In genomic region chr9:21294325-21294724, GRCh38 we compare ENCODE assay signal across 11 cellular contexts. TPM values are rescaled to one million over a fixed set of nuclear protein-coding genes. Genes with fewer than 3 reads are reported as not detected.
DNase-seq lines count a peak whose midpoint lies in the region; ATAC-seq, FAIRE-seq and TF ChIP-seq lines count a peak whose summit lies in the region.
"Had no signal": no experiment of that assay in that cellular context is flagged by ENCODE, and none has a peak within 500 bp of the region (broad histone marks: within the 10 kb centered on the region; RNA-seq: fewer than 3 reads in every experiment).

No MANE protein-coding gene starts in this region.

- H3K4me1 ChIP-seq in GM12878 (ENCODE audit: control insufficient read depth, insufficient read depth, low read length): peaks cover 10% of the 10 kb centered on the region
- no peaks in the 10 kb centered on the region for H3K4me1 ChIP-seq in ovary (ENCODE audit: insufficient read depth)

- no peaks in the 10 kb centered on the region for H3K9me3 Mint-ChIP-seq in stimulated activated memory B cell treated with anti-CD40 and anti-IgM and Interleukin-4, amounts not matched to agents 10 μg/mL and 1 μg/mL and 100 μg/mL, for 72 hours

- TF ChIP-seq CTCF in GM12878 (IDR thresholded peaks at IDR 0.05 in 2 of 3, conservative IDR thresholded peaks at IDR 0.05 in 1 of 3; ENCODE audit: control insufficient read depth in 2 of 3, extremely low read depth in 1 of 3, insufficient read depth in 1 of 3, low read depth in 3 of 3, low read length in 3 of 3) (no peak), ovary (IDR thresholded peaks at IDR 0.05) (no peak)

- DNase-seq in activated CD4-positive, alpha-beta T cell treated with anti-CD3 and anti-CD28 coated beads for 48 hours: peak; percentile 5
- no peak for DNase-seq in activated CD4-positive, alpha-beta T cell treated with anti-CD3 and anti-CD28 coated beads for 4 hours
- DNase-seq in GM12878 (ENCODE audit: low read depth, low spot score) (peak; percentile 15), NK-92 (lab: John Stamatoyannopoulos, UW; ENCODE audit: unreplicated experiment) (no peak), ovary (no peak)
- DNase-seq: cerebellar nuclear complex, NCI-H2081 treated with DMSO at 0.1 percent for 48 hours had no signal

- no peaks in the 10 kb centered on the region for H4K20me1 ChIP-seq in GM12878 (ENCODE audit: control insufficient read depth, insufficient read depth)

- no TSS peak for BruUV-seq in GM12878 (replicated peaks; lab: Mats Ljungman, UMichigan)

- H3K4me2 ChIP-seq in GM12878 (ENCODE audit: control insufficient read depth, insufficient read depth): 0 out of 2 replicates have a peak overlapping the region, but pooled peaks have one; percentile 33

- H3K4me3 ChIP-seq in GM12878 (no peak overlapping the region), ovary (no peak overlapping the region)
- H3K4me3 ChIP-seq: lung had no signal

- TF ChIP-seq POLR2A in GM12878 (IDR thresholded peaks at IDR 0.05; ENCODE audit: low read depth, low read length) (no peak), ovary (IDR thresholded peaks at IDR 0.05) (no peak)

- no peaks in the 10 kb centered on the region for H3K79me2 ChIP-seq in GM12878 (ENCODE audit: control insufficient read depth, insufficient read depth, low read length)

- POLR2A ChIA-PET in GM12878 (lab: Charles Lee): no interaction called here

- no peaks in the 10 kb centered on the region for H3K36me3 Mint-ChIP-seq in stimulated activated memory B cell treated with anti-CD40 and anti-IgM and Interleukin-4, amounts not matched to agents 10 μg/mL and 1 μg/mL and 100 μg/mL, for 72 hours

- no peak overlapping the region for H3K27ac Mint-ChIP-seq in stimulated activated memory B cell treated with anti-CD40 and anti-IgM and Interleukin-4, amounts not matched to agents 10 μg/mL and 1 μg/mL and 100 μg/mL, for 72 hours

- H3K4me1 Mint-ChIP-seq in stimulated activated memory B cell treated with anti-CD40 and anti-IgM and Interleukin-4, amounts not matched to agents 10 μg/mL and 1 μg/mL and 100 μg/mL, for 72 hours: peaks cover 13% of the 10 kb centered on the region

- no peak for FAIRE-seq in GM12878 (lab: Jason Lieb, UNC)

- no peak overlapping the region for H2AFZ ChIP-seq in GM12878 (ENCODE audit: control insufficient read depth, low read depth, low read length)

- no peaks in the 10 kb centered on the region for H3K36me3 ChIP-seq in GM12878 (ENCODE audit: control insufficient read depth in 2 of 2, insufficient read depth in 2 of 2, low read length in 1 of 2)
- H3K36me3 ChIP-seq in ovary: no peaks in the 10 kb centered on the region

- RAD21 ChIA-PET in GM12878 (lab: Charles Lee; ENCODE audit: unreplicated experiment): interaction anchor here (1.1 kb wide), 1 partner anchor 26 kb away, joined by 4 read pairs; no protein-coding TSS in a partner anchor

- SMC1A ChIA-PET in GM12878 (lab: Charles Lee; ENCODE audit: uncharacterized antibody, unreplicated experiment): interaction anchor here (1.2 to 2.3 kb wide), 4 partner anchors 10 to 41 kb away, joined by 3 to 7 read pairs (median 5); partner anchors contain the start of gene KLHL9

- ATAC-seq in HG03439 (IDR thresholded peaks at IDR 0.05; ENCODE audit: unreplicated experiment) (peak; percentile 69), GM12878 (peak; percentile 66), HG03108 (IDR thresholded peaks at IDR 0.05; ENCODE audit: unreplicated experiment) (no peak)
- ATAC-seq in stimulated activated memory B cell treated with anti-CD40 and anti-IgM and Interleukin-4, amounts not matched to agents 10 μg/mL and 1 μg/mL and 100 μg/mL, for 72 hours: peak; percentile 47

- TF ChIP-seq EP300 in GM12878 (IDR thresholded peaks at IDR 0.05; ENCODE audit: borderline replicate concordance in 1 of 2, control insufficient read depth in 1 of 2, low read depth in 2 of 2, low read length in 2 of 2) (no peak), ovary (IDR thresholded peaks at IDR 0.05) (no peak)

- H3K9ac ChIP-seq in GM12878 (ENCODE audit: control insufficient read depth, insufficient read depth, low read length): no peak overlapping the region

- CTCF ChIA-PET in GM12878 (lab: Yijun Ruan, JAX): interaction anchor here (1.0 to 3.1 kb wide), 8 partner anchors 8 to 111 kb away, joined by 3 to 15 read pairs (median 4); no protein-coding TSS in a partner anchor

- peaks cover 9% of the 10 kb centered on the region for H3K27me3 Mint-ChIP-seq in stimulated activated memory B cell treated with anti-CD40 and anti-IgM and Interleukin-4, amounts not matched to agents 10 μg/mL and 1 μg/mL and 100 μg/mL, for 72 hours

- no peaks in the 10 kb centered on the region for H3K9me3 ChIP-seq in GM12878 (replicated peaks; ENCODE audit: control insufficient read depth, insufficient read depth, low read length)
- no peaks in the 10 kb centered on the region for H3K9me3 ChIP-seq in ovary

- 0% methylated on average over 1 of the region's 1 CpG for WGBS in GM12878 (ENCODE audit: insufficient coverage, insufficient replicate concordance, low lambda C conversion rate, missing lambda C conversion rate)
- WGBS in ovary, 3 donors: 71 to 92% (median 78%) methylated on average over 1 of the region's 1 CpG

- intact Hi-C loops in GM12878 (cut with micrococcal nuclease; ENCODE audit: unreplicated experiment) (no loop called here), ovary (cut with DNase I) (no loop called here)

- TF ChIP-seq RAD21 in GM12878 (IDR thresholded peaks at IDR 0.05; ENCODE audit: insufficient read depth, low read depth, low read length): no peak

- H3K27ac ChIP-seq in GM12878 (ENCODE audit: control insufficient read depth, insufficient read depth) (no peak overlapping the region), ovary (no peak overlapping the region)

- in situ Hi-C loops in GM12878 (cut with MboI): no loop called here

- H3K27me3 ChIP-seq in GM12878 (replicated peaks in 1 of 2; ENCODE audit: control insufficient read depth in 2 of 2, insufficient read depth in 2 of 2, low read length in 1 of 2): no peaks in the 10 kb centered on the region; a peak in 1 of 4 replicates
- H3K27me3 ChIP-seq in ovary: no peaks in the 10 kb centered on the region

- no peak overlapping the region for H3K4me3 Mint-ChIP-seq in stimulated activated memory B cell treated with anti-CD40 and anti-IgM and Interleukin-4, amounts not matched to agents 10 μg/mL and 1 μg/mL and 100 μg/mL, for 72 hours

RNA-seq across cellular contexts. Expression of gene IFNA5, which starts 10.8 kb away (rescaled TPM):
- total RNA-seq in GM12878 (2013; cell fraction: nucleolus; rRNA removed): not detected in 2 replicates
- total RNA-seq in GM12878 (2014; rRNA removed): not detected in 2 replicates
- not detected in 2 replicates for total RNA-seq in GM12878 (2014; rRNA removed; fragmentation: Illumina TruSeq; extraction: Trizol)
- not detected in 2 replicates for total RNA-seq in GM12878 (2021)
- polyA plus RNA-seq in GM12878 (2011; ENCODE audit: low read depth): not detected
- not detected in 2 replicates for polyA plus RNA-seq in GM12878 (2011; rRNA removed)
- not detected in 2 replicates for polyA plus RNA-seq in GM12878 (2011; cell fraction: cytosol; rRNA removed)
- not detected in 2 replicates for polyA plus RNA-seq in GM12878 (2011; cell fraction: nucleus; rRNA removed)
- polyA plus RNA-seq in GM12878 (2012): not detected in 2 replicates
- polyA plus RNA-seq in GM12878 (2014; fragmentation: Illumina TruSeq; extraction: Trizol): not detected in 2 replicates
- not detected for polyA plus RNA-seq in GM12878 (2014; fragmentation: Nextera tagmentation; extraction: Ambion mirVana)
- not detected in 2 replicates for polyA plus RNA-seq in GM12878 (2014; rRNA removed)
- not detected for polyA plus RNA-seq in GM12878 (2016; fragmentation: Nextera tagmentation; extraction: Ambion mirVana)
- polyA minus RNA-seq in GM12878 (2011; rRNA and poly(A)+ RNA removed): not detected in 2 replicates
- not detected in 2 replicates for polyA minus RNA-seq in GM12878 (2011; cell fraction: cytosol; rRNA and poly(A)+ RNA removed)
- polyA minus RNA-seq in GM12878 (2011; cell fraction: nucleus; rRNA and poly(A)+ RNA removed): not detected in 2 replicates
- under 1 TPM in 1 of 7 donors, not detected in 6; 0.42 TPM for total RNA-seq in ovary
- not detected for polyA plus RNA-seq in ovary

RNA-seq across cellular contexts. Expression of gene KLHL9, which starts 40.9 kb away (rescaled TPM):
- 61.0 and 61.2 TPM in 2 replicates for total RNA-seq in GM12878 (2013; cell fraction: nucleolus; rRNA removed)
- 17.7 and 20.2 TPM in 2 replicates for total RNA-seq in GM12878 (2014; rRNA removed)
- 15.3 and 15.8 TPM in 2 replicates for total RNA-seq in GM12878 (2014; rRNA removed; fragmentation: Illumina TruSeq; extraction: Trizol)
- total RNA-seq in GM12878 (2021): 17.2 and 17.7 TPM in 2 replicates
- 6.7 TPM for polyA plus RNA-seq in GM12878 (2011; ENCODE audit: low read depth)
- 37.7 and 53.4 TPM in 2 replicates for polyA plus RNA-seq in GM12878 (2011; rRNA removed)
- 14.3 and 14.9 TPM in 2 replicates for polyA plus RNA-seq in GM12878 (2011; cell fraction: cytosol; rRNA removed)
- 31.9 and 42.0 TPM in 2 replicates for polyA plus RNA-seq in GM12878 (2011; cell fraction: nucleus; rRNA removed)
- 8.9 and 14.1 TPM in 2 replicates for polyA plus RNA-seq in GM12878 (2012)
- polyA plus RNA-seq in GM12878 (2014; fragmentation: Illumina TruSeq; extraction: Trizol): 18.3 and 23.1 TPM in 2 replicates
- polyA plus RNA-seq in GM12878 (2014; fragmentation: Nextera tagmentation; extraction: Ambion mirVana): 1 to 10 TPM; 3.8 to 5.8 TPM
- polyA plus RNA-seq in GM12878 (2014; rRNA removed): 13.7 and 15.8 TPM in 2 replicates
- 10 to 100 TPM; 17.5 to 18.6 TPM for polyA plus RNA-seq in GM12878 (2016; fragmentation: Nextera tagmentation; extraction: Ambion mirVana)
- 34.8 and 44.0 TPM in 2 replicates for polyA minus RNA-seq in GM12878 (2011; rRNA and poly(A)+ RNA removed)
- 11.2 and 14.0 TPM in 2 replicates for polyA minus RNA-seq in GM12878 (2011; cell fraction: cytosol; rRNA and poly(A)+ RNA removed)
- polyA minus RNA-seq in GM12878 (2011; cell fraction: nucleus; rRNA and poly(A)+ RNA removed): 49.2 and 52.4 TPM in 2 replicates
- total RNA-seq in ovary: 10 to 100 TPM; 22.3 to 35.9 (median 29.6) TPM
- polyA plus RNA-seq in ovary: 10 to 100 TPM; 14.3 to 22.6 TPM

RNA-seq across cellular contexts. Expression of gene IFNA14, which starts 54.5 kb away (rescaled TPM):
- total RNA-seq in GM12878 (2013; cell fraction: nucleolus; rRNA removed): not detected in 2 replicates
- total RNA-seq in GM12878 (2014; rRNA removed) (not detected in 2 replicates), GM12878 (2014; rRNA removed; fragmentation: Illumina TruSeq; extraction: Trizol) (not detected in 2 replicates), GM12878 (2021) (not detected in 2 replicates), ovary (not detected)
- not detected for polyA plus RNA-seq in GM12878 (2011; ENCODE audit: low read depth)
- polyA plus RNA-seq in GM12878 (2011; rRNA removed) (not detected in 2 replicates), GM12878 (2014; fragmentation: Illumina TruSeq; extraction: Trizol) (not detected in 2 replicates), GM12878 (2014; fragmentation: Nextera tagmentation; extraction: Ambion mirVana) (not detected), GM12878 (2014; rRNA removed) (not detected in 2 replicates), GM12878 (2016; fragmentation: Nextera tagmentation; extraction: Ambion mirVana) (not detected), ovary (not detected)
- polyA plus RNA-seq in GM12878 (2011; cell fraction: cytosol; rRNA removed): not detected in 2 replicates
- not detected in 2 replicates for polyA plus RNA-seq in GM12878 (2011; cell fraction: nucleus; rRNA removed)
- not detected in 2 replicates for polyA plus RNA-seq in GM12878 (2012)
- not detected in 2 replicates for polyA minus RNA-seq in GM12878 (2011; rRNA and poly(A)+ RNA removed)
- not detected in 2 replicates for polyA minus RNA-seq in GM12878 (2011; cell fraction: cytosol; rRNA and poly(A)+ RNA removed)
- not detected in 2 replicates for polyA minus RNA-seq in GM12878 (2011; cell fraction: nucleus; rRNA and poly(A)+ RNA removed)
- total RNA-seq: lung had no signal
- polyA plus RNA-seq: lung had no signal

RNA-seq across cellular contexts. Expression of gene IFNA6, which starts 56.4 kb away (rescaled TPM):
- total RNA-seq in GM12878 (2013; cell fraction: nucleolus; rRNA removed): 1.2 and 2.0 TPM in 2 replicates
- total RNA-seq in GM12878 (2014; rRNA removed): 0.22 TPM in 1 of 2 replicates, not detected in the other
- total RNA-seq in GM12878 (2014; rRNA removed; fragmentation: Illumina TruSeq; extraction: Trizol): not detected in 2 replicates
- total RNA-seq in GM12878 (2021): not detected in 2 replicates
- not detected for polyA plus RNA-seq in GM12878 (2011; ENCODE audit: low read depth)
- 0.04 and 0.14 TPM in 2 replicates for polyA plus RNA-seq in GM12878 (2011; rRNA removed)
- polyA plus RNA-seq in GM12878 (2011; cell fraction: cytosol; rRNA removed): not detected in 2 replicates
- 0.25 and 0.39 TPM in 2 replicates for polyA plus RNA-seq in GM12878 (2011; cell fraction: nucleus; rRNA removed)
- not detected in 2 replicates for polyA plus RNA-seq in GM12878 (2012)
- not detected in 2 replicates for polyA plus RNA-seq in GM12878 (2014; fragmentation: Illumina TruSeq; extraction: Trizol)
- polyA plus RNA-seq in GM12878 (2014; fragmentation: Nextera tagmentation; extraction: Ambion mirVana): not detected
- polyA plus RNA-seq in GM12878 (2014; rRNA removed): not detected in 2 replicates
- polyA plus RNA-seq in GM12878 (2016; fragmentation: Nextera tagmentation; extraction: Ambion mirVana): not detected
- not detected in 2 replicates for polyA minus RNA-seq in GM12878 (2011; rRNA and poly(A)+ RNA removed)
- not detected in 2 replicates for polyA minus RNA-seq in GM12878 (2011; cell fraction: cytosol; rRNA and poly(A)+ RNA removed)
- polyA minus RNA-seq in GM12878 (2011; cell fraction: nucleus; rRNA and poly(A)+ RNA removed): 0.36 TPM in 1 of 2 replicates, not detected in the other
- not detected for total RNA-seq in ovary
- under 1 TPM in 1 of 2 donors, not detected in 1; 0.12 TPM for polyA plus RNA-seq in ovary
- total RNA-seq: lung had no signal
- polyA plus RNA-seq: lung had no signal

Comparison
In these comparisons a context has a peak if more than half of its experiments do, and no peak if none do; other contexts are left out.
1. DNase-seq: peak in activated CD4-positive, alpha-beta T cell treated with anti-CD3 and anti-CD28 coated beads for 48 hours (single experiment) and GM12878 (single experiment); none in activated CD4-positive, alpha-beta T cell treated with anti-CD3 and anti-CD28 coated beads for 4 hours (0 of 2), NK-92 (single experiment) and ovary (0 of 5).